In the genomic region with DNA sequence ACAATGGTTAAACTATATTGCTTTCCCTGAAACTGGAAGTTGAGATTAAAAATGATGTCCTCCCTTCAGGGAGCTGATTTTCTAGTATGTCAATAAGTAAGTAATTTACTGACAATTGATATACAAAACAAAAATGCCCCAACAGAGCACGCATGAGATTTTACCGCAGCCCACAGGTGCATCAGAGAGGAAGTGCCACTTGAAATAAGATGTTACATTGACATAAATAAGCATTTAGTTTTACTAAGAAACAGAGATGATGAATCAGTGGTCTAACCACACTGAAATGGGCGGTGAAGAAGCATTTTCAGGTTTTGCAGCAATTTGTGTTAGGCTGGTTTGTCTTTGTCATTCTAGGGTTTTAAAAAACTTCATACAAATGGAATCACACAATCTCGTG, we compare ENCODE assay signal across 10 cellular contexts. TPM values are rescaled to one million over a fixed set of nuclear protein-coding genes. Genes with fewer than 3 reads are reported as not detected.
DNase-seq lines count a peak whose midpoint lies in the region; ATAC-seq, FAIRE-seq and TF ChIP-seq lines count a peak whose summit lies in the region.
"Had no signal": no experiment of that assay in that cellular context is flagged by ENCODE, and none has a peak within 500 bp of the region (broad histone marks: within the 10 kb centered on the region; RNA-seq: fewer than 3 reads in every experiment).

No MANE protein-coding gene starts in this region.

- no peaks in the 10 kb centered on the region for H3K9me3 ChIP-seq in BE2C
- no peaks in the 10 kb centered on the region for H3K9me3 ChIP-seq in testis

- no peak overlapping the region for H3K27ac ChIP-seq in testis

- no peaks in the 10 kb centered on the region for H3K36me3 ChIP-seq in BE2C
- H3K36me3 ChIP-seq in testis (ENCODE audit: low read depth, missing control alignments), result no peaks in the 10 kb centered on the region

- POLR2A ChIA-PET in T-cell (lab: Charles Lee), result interaction anchor here in 1 of 2 donors (0.6 to 3.1 kb wide), 8 partner anchors 11 to 127 kb away, joined by 3 to 59 read pairs (median 9); a partner anchor contains a TSS

- TF ChIP-seq POLR2A in erythroblast (IDR thresholded peaks at IDR 0.05; ENCODE audit: low read length), result no peak
- TF ChIP-seq POLR2A in testis (IDR thresholded peaks at IDR 0.05), result no peak

- H3K36me3 Mint-ChIP-seq in T-cell, result peaks cover 5% of the 10 kb centered on the region
- H3K36me3 Mint-ChIP-seq in dendritic cell treated with granulocyte-macrophage colony-stimulating factor and Interleukin-4, amounts not matched to agents 40 ng/mL and 50 ng/mL, for 4 days (ENCODE audit: low read depth), result peaks cover 9% of the 10 kb centered on the region
- H3K36me3 Mint-ChIP-seq: brain had no signal

- H3K4me3 ChIP-seq in BE2C (ENCODE audit: low read depth, low read length) (no peak overlapping the region), testis (no peak overlapping the region)

- WGBS in testis, 2 donors, result 81 to 85% methylated on average over 4 of the region's 4 CpGs

- peaks cover 0 to 3% (median 0%) of the 10 kb centered on the region in 3 donors for H3K9me3 Mint-ChIP-seq in T-cell
- no peaks in the 10 kb centered on the region for H3K9me3 Mint-ChIP-seq in dendritic cell treated with granulocyte-macrophage colony-stimulating factor and Interleukin-4, amounts not matched to agents 40 ng/mL and 50 ng/mL, for 4 days

- TF ChIP-seq CTCF in BE2C (IDR thresholded peaks at IDR 0.05; ENCODE audit: low read depth, low read length) (no peak), testis (IDR thresholded peaks at IDR 0.05) (no peak)

- H3K27ac Mint-ChIP-seq in T-cell, result peak overlapping the region; percentile 90 to 98
- peak overlapping the region; percentile 74 for H3K27ac Mint-ChIP-seq in dendritic cell treated with granulocyte-macrophage colony-stimulating factor and Interleukin-4, amounts not matched to agents 40 ng/mL and 50 ng/mL, for 4 days
- H3K27ac Mint-ChIP-seq: brain had no signal

- peaks cover 65 to 72% (median 69%) of the 10 kb centered on the region in 3 donors for H3K4me1 Mint-ChIP-seq in T-cell
- peaks cover 53% of the 10 kb centered on the region for H3K4me1 Mint-ChIP-seq in dendritic cell treated with granulocyte-macrophage colony-stimulating factor and Interleukin-4, amounts not matched to agents 40 ng/mL and 50 ng/mL, for 4 days (ENCODE audit: low read depth)
- H3K4me1 Mint-ChIP-seq: brain had no signal

- no peak for DNase-seq in GM18507 (ENCODE audit: extremely low spot score, insufficient read length, low read depth)
- peak in 33 of 34 experiments; percentile 46 to 93 (median 79) for DNase-seq in T-cell
- no peak for DNase-seq in erythroblast (lab: John Stamatoyannopoulos, UW)
- DNase-seq in BE2C, result no peak
- DNase-seq in SHP77 (lab: John Stamatoyannopoulos, UW), result no peak
- no peak for DNase-seq in testis

- peak overlapping the region; percentile 70 to 79 (median 72) for H3K4me3 Mint-ChIP-seq in T-cell
- H3K4me3 Mint-ChIP-seq in dendritic cell treated with granulocyte-macrophage colony-stimulating factor and Interleukin-4, amounts not matched to agents 40 ng/mL and 50 ng/mL, for 4 days, result peak overlapping the region; percentile 42
- H3K4me3 Mint-ChIP-seq: brain had no signal

- peak; percentile 81 for ATAC-seq in HG02870 (IDR thresholded peaks at IDR 0.05; ENCODE audit: unreplicated experiment)
- peak; percentile 77 to 84 (median 80) for ATAC-seq in T-cell (replicated peaks in 1 of 4)

- H3K27me3 ChIP-seq in BE2C (peaks cover 54% of the 10 kb centered on the region), testis (no peaks in the 10 kb centered on the region)

- intact Hi-C loops in dendritic cell treated with granulocyte-macrophage colony-stimulating factor and Interleukin-4, amounts not matched to agents 40 ng/mL and 50 ng/mL, for 4 days (cut with micrococcal nuclease), result loop anchor here (10.0 kb wide), 1 partner anchor 253 kb away; a partner anchor contains a TSS
- intact Hi-C loops in testis (cut with DNase I; ENCODE audit: low total_unique reads), result no loop called here

- H3K4me1 ChIP-seq in BE2C (no peaks in the 10 kb centered on the region), testis (no peaks in the 10 kb centered on the region)

- CTCF ChIA-PET in T-cell (lab: Charles Lee), result interaction anchor here (0.6 to 3.5 kb wide), 13 partner anchors 10 to 134 kb away, joined by 3 to 66 read pairs (median 15); a partner anchor contains a TSS

- H3K27me3 Mint-ChIP-seq in T-cell, result no peaks in the 10 kb centered on the region
- H3K27me3 Mint-ChIP-seq in dendritic cell treated with granulocyte-macrophage colony-stimulating factor and Interleukin-4, amounts not matched to agents 40 ng/mL and 50 ng/mL, for 4 days, result no peaks in the 10 kb centered on the region

- FAIRE-seq in GM18507 (lab: Jason Lieb, UNC), result peak; percentile 99

RNA-seq across cellular contexts. Expression of a gene that starts 8.8 kb away (rescaled TPM):
- 1 to 10 TPM; 1.1 to 4.4 (median 2.9) TPM for total RNA-seq in T-cell
- polyA plus RNA-seq in BE2C (2012; ENCODE audit: insufficient read depth, insufficient read length, low read depth), result not detected
- not detected for total RNA-seq in testis
- 1.4 TPM for polyA plus RNA-seq in testis (ENCODE audit: insufficient read depth, low read depth, low replicate concordance)
- total RNA-seq: renal cortical epithelial cell had no signal

RNA-seq across cellular contexts. Expression of a gene that starts 19.0 kb away (rescaled TPM):
- total RNA-seq in T-cell, result 100 to 1,000 TPM in 2 of 5 donors, 10 to 100 TPM in 3; 36.7 to 746 (median 39.4) TPM
- not detected for polyA plus RNA-seq in BE2C (2012; ENCODE audit: insufficient read depth, insufficient read length, low read depth)
- 1 to 10 TPM; 2.1 to 3.0 TPM for total RNA-seq in testis
- 3.3 TPM for polyA plus RNA-seq in testis (ENCODE audit: insufficient read depth, low read depth, low replicate concordance)

Comparison
In these comparisons a context has a peak if more than half of its experiments do, and no peak if none do; other contexts are left out.
1. DNase-seq: peak in T-cell (33 of 34); none in GM18507 (single experiment), erythroblast (0 of 2), BE2C (single experiment), SHP77 (0 of 2) and testis (single experiment).
2. RNA of a gene that starts 19.0 kb away (total RNA-seq): 36.7 to 746 TPM in T-cell; 2.1 to 3.0 TPM in testis; every median in the first group is over 4 times any median in the second.